33 cellular contexts compared by ENCODE assay signal in the genomic region with DNA sequence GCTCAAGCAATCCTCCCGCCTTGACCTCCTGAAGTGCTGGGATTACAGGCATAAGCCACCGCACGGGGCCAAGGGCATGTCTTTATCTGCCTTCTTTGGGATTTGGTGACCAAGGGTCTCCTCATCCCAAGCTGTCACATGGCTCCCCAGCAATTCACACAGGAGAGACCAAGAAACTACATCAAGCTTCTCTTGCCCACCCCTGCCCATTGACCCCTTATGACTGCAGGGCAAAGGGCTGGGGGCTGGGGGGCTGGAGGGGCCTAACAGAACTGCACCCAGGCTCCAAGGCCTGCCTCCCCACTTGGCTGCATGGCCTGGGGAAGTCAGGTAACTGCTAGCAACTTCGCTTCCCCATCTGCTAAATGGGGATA.
"Had no signal": no experiment of that assay in that cellular context is flagged by ENCODE, and none has a peak within 500 bp of the region (broad histone marks: within the 10 kb centered on the region; RNA-seq: fewer than 3 reads in every experiment).

No MANE protein-coding gene starts in this region.

- H3K36me3 Mint-ChIP-seq: memory B cell; naive thymus-derived CD4-positive, alpha-beta T cell; stimulated activated naive B cell treated with anti-CD40 and anti-IgM and Interleukin-4, amounts not matched to agents 10 μg/mL and 1 μg/mL and 100 μg/mL, for 72 hours; WTC11 had no signal

- H3K27ac Mint-ChIP-seq: activated CD4-positive, alpha-beta memory T cell treated with anti-CD3 and anti-CD28 coated beads, Interleukin-2, amount 10 ng/mL, durations not matched to agents 7 days and 5 days; dendritic cell treated with granulocyte-macrophage colony-stimulating factor and Interleukin-4, amounts not matched to agents 40 ng/mL and 50 ng/mL, for 4 days; memory B cell; stimulated activated naive B cell treated with anti-CD40 and anti-IgM and Interleukin-4, amounts not matched to agents 10 μg/mL and 1 μg/mL and 100 μg/mL, for 72 hours had no signal

- H3K27ac ChIP-seq: brain microvascular endothelial cell, hepatocyte, upper lobe of right lung had no signal

- H3K27me3 ChIP-seq: brain microvascular endothelial cell, gastroesophageal sphincter, hepatocyte, pancreas, sigmoid colon, upper lobe of right lung had no signal

- ATAC-seq: activated T-cell treated with anti-CD3 and anti-CD28 coated beads, Interleukin-2, amount 50 U/mL, for 4 hours; activated T-helper 17 cell treated with anti-CD3 and anti-CD28 coated beads, Interleukin-2, amount 50 U/mL, for 72 hours; gastroesophageal sphincter; left colon; naive thymus-derived CD4-positive, alpha-beta T cell; pancreas; stimulated activated naive B cell treated with anti-CD40 and anti-IgM and Interleukin-4, amounts not matched to agents 10 μg/mL and 1 μg/mL and 100 μg/mL, for 72 hours; upper lobe of right lung; WTC11 had no signal

- H3K36me3 ChIP-seq: brain microvascular endothelial cell, pancreas, prostate gland, upper lobe of right lung had no signal

- H3K9me3 Mint-ChIP-seq: activated CD4-positive, alpha-beta memory T cell treated with anti-CD3 and anti-CD28 coated beads, Interleukin-2, amount 10 ng/mL, durations not matched to agents 7 days and 5 days; activated CD4-positive, alpha-beta T cell treated with anti-CD3 and anti-CD28 coated beads, Interleukin-2, amount 10 ng/mL, durations not matched to agents 7 days and 5 days; activated T-cell treated with anti-CD3 and anti-CD28 coated beads, Interleukin-2, amount 50 U/mL, for 4 hours; activated T-helper 17 cell treated with anti-CD3 and anti-CD28 coated beads, Interleukin-2, amount 50 U/mL, for 72 hours; dendritic cell treated with granulocyte-macrophage colony-stimulating factor and Interleukin-4, amounts not matched to agents 40 ng/mL and 50 ng/mL, for 4 days; memory B cell; naive thymus-derived CD4-positive, alpha-beta T cell; stimulated activated naive B cell treated with anti-CD40 and anti-IgM and Interleukin-4, amounts not matched to agents 10 μg/mL and 1 μg/mL and 100 μg/mL, for 72 hours; WTC11 had no signal

- H3K9me3 ChIP-seq: gastroesophageal sphincter, pancreas, prostate gland, sigmoid colon, upper lobe of right lung had no signal

- H3K4me3 ChIP-seq: gastroesophageal sphincter, hepatocyte, pancreas, prostate gland, sigmoid colon, upper lobe of right lung had no signal

- DNase-seq: activated CD4-positive, alpha-beta memory T cell treated with anti-CD3 and anti-CD28 coated beads, Interleukin-2, amount 10 ng/mL, durations not matched to agents 7 days and 5 days; activated CD4-positive, alpha-beta T cell treated with anti-CD3 and anti-CD28 coated beads for 1 hour; activated CD4-positive, alpha-beta T cell treated with anti-CD3 and anti-CD28 coated beads, Interleukin-2, amount 10 ng/mL, durations not matched to agents 7 days and 5 days; activated CD8-positive, alpha-beta memory T cell treated with anti-CD3 and anti-CD28 coated beads, Interleukin-2, amount 50 U/mL, for 48 hours; activated gamma-delta T cell treated with Interleukin-2 at 50 U/mL for 16 hours; activated naive CD4-positive, alpha-beta T cell treated with anti-CD3 and anti-CD28 coated beads, Interleukin-2, amount 50 U/mL, for 16 hours; activated T-cell treated with anti-CD3 and anti-CD28 coated beads, Interleukin-2, amount 50 U/mL, for 4 hours; amniotic stem cell; brain microvascular endothelial cell; central memory CD4-positive, alpha-beta T cell; effector CD4-positive, alpha-beta T cell; kidney; left colon; midbrain; naive thymus-derived CD4-positive, alpha-beta T cell; nucleus accumbens; retina; sigmoid colon; small intestine; stimulated activated CD4-positive, alpha-beta T cell treated with anti-CD3 and anti-CD28 coated beads, Interleukin-1b, Interleukin-23, amount 100 ng/mL, for 48 hours; stimulated activated CD4-positive, alpha-beta T cell treated with anti-CD3 and anti-CD28 coated beads, Interleukin-4, amount 100 ng/mL, for 4 hours; stimulated activated CD8-positive, alpha-beta memory T cell treated with anti-CD3 and anti-CD28 coated beads, Interleukin-4, amount 100 ng/mL, for 48 hours; stimulated activated naive B cell treated with anti-CD40 and anti-IgM and Interleukin-4, amounts not matched to agents 10 μg/mL and 1 μg/mL and 100 μg/mL, for 72 hours; T-helper 2 cell; upper lobe of right lung had no signal

- H3K27me3 Mint-ChIP-seq: activated T-helper 17 cell treated with anti-CD3 and anti-CD28 coated beads, Interleukin-2, amount 50 U/mL, for 72 hours; stimulated activated naive B cell treated with anti-CD40 and anti-IgM and Interleukin-4, amounts not matched to agents 10 μg/mL and 1 μg/mL and 100 μg/mL, for 72 hours had no signal

- H3K4me3 Mint-ChIP-seq: activated CD4-positive, alpha-beta memory T cell treated with anti-CD3 and anti-CD28 coated beads, Interleukin-2, amount 10 ng/mL, durations not matched to agents 7 days and 5 days; activated CD4-positive, alpha-beta T cell treated with anti-CD3 and anti-CD28 coated beads, Interleukin-2, amount 10 ng/mL, durations not matched to agents 7 days and 5 days; activated T-cell treated with anti-CD3 and anti-CD28 coated beads, Interleukin-2, amount 50 U/mL, for 4 hours; activated T-helper 17 cell treated with anti-CD3 and anti-CD28 coated beads, Interleukin-2, amount 50 U/mL, for 72 hours; dendritic cell treated with granulocyte-macrophage colony-stimulating factor and Interleukin-4, amounts not matched to agents 40 ng/mL and 50 ng/mL, for 4 days; memory B cell; naive thymus-derived CD4-positive, alpha-beta T cell; stimulated activated naive B cell treated with anti-CD40 and anti-IgM and Interleukin-4, amounts not matched to agents 10 μg/mL and 1 μg/mL and 100 μg/mL, for 72 hours; WTC11 had no signal

- H3K4me1 ChIP-seq: upper lobe of right lung had no signal

- H3K4me1 Mint-ChIP-seq: memory B cell; stimulated activated naive B cell treated with anti-CD40 and anti-IgM and Interleukin-4, amounts not matched to agents 10 μg/mL and 1 μg/mL and 100 μg/mL, for 72 hours had no signal
